In the genomic region with DNA sequence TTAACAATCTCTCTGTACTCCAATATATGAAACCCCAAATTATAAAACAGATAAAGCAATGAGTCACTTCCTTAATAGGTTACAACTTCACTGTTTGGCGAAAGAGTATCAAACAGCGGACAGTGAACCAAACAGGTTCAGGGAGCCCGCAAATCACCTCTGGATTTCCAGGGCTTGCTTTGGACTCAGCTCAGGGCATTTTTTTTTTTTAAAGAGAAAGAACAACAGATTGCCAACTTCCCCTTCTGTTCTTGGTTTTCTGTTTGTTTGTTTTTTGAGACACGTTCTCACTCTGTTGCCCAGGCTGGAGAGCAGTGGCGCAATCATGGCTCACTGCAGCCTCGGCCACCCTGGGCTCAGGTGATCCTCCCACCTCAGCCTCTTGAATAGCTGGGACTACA, we compare ENCODE assay signal across 18 cellular contexts. TPM values are rescaled to one million over a fixed set of nuclear protein-coding genes. Genes with fewer than 3 reads are reported as not detected.
A peak's percentile ranks its signal among the peaks of the same experiment; 100 is the strongest.
DNase-seq lines count a peak whose midpoint lies in the region; ATAC-seq, FAIRE-seq and TF ChIP-seq lines count a peak whose summit lies in the region.
"Had no signal": no experiment of that assay in that cellular context is flagged by ENCODE, and none has a peak within 500 bp of the region (broad histone marks: within the 10 kb centered on the region; RNA-seq: fewer than 3 reads in every experiment).

No MANE protein-coding gene starts in this region.

- BruUV-seq in MCF 10A (replicated peaks; lab: Mats Ljungman, UMichigan): no TSS peak

- H3K27ac Mint-ChIP-seq in MCF 10A (ENCODE audit: low read depth, unreplicated experiment): no peak overlapping the region

- FAIRE-seq in RCC 7860 (lab: Jason Lieb, UNC): no peak
- FAIRE-seq: A549 had no signal

- H3K4me3 Mint-ChIP-seq in MCF 10A (ENCODE audit: unreplicated experiment): no peak overlapping the region
- H3K4me3 Mint-ChIP-seq: CD4-positive, CD25-positive, alpha-beta regulatory T cell had no signal

- DNase-seq in MCF 10A (ENCODE audit: unreplicated experiment) (peak; percentile 38), breast epithelium (ENCODE audit: low spot score in 2 of 2) (no peak), OCI-M1 (lab: John Stamatoyannopoulos, UW) (peak; percentile 23), left colon (no peak), upper lobe of left lung (peak; percentile 21 to 31), activated gamma-delta T cell treated with Interleukin-2 at 50 U/mL for 16 hours (no peak), RCC 7860 (ENCODE audit: low spot score) (no peak), NCI-H187 treated with DMSO at 0.1 percent for 48 hours (lab: John Stamatoyannopoulos, UW) (no peak)
- DNase-seq: CD4-positive, CD25-positive, alpha-beta regulatory T cell; DMS79 treated with DMSO at 0.1 percent for 48 hours; GF-D8; GOT3; KBM-7; NCI-H1417; NCI-H2029 treated with DMSO at 0.1 percent for 48 hours; NCI-H524 had no signal

- CTCF ChIA-PET in MCF 10A (lab: Yijun Ruan, JAX): interaction anchor here (0.6 to 1.3 kb wide), 4 partner anchors 12 to 46 kb away, joined by 3 to 4 read pairs (median 4); no protein-coding TSS in a partner anchor

- H3K27me3 ChIP-seq in breast epithelium: no peaks in the 10 kb centered on the region
- H3K27me3 ChIP-seq in upper lobe of left lung: no peaks in the 10 kb centered on the region

- TF ChIP-seq POLR2A in breast epithelium (IDR thresholded peaks at IDR 0.05) (no peak), upper lobe of left lung (IDR thresholded peaks at IDR 0.05) (no peak)

- WGBS in upper lobe of left lung, 2 donors: 65 to 73% methylated on average over 6 of the region's 6 CpGs

- H3K27me3 Mint-ChIP-seq in MCF 10A (ENCODE audit: insufficient read depth, unreplicated experiment): no peaks in the 10 kb centered on the region
- H3K27me3 Mint-ChIP-seq: CD4-positive, CD25-positive, alpha-beta regulatory T cell had no signal

- ATAC-seq in left colon (peak; percentile 65), upper lobe of left lung (ENCODE audit: low FRiP score in 2 of 2) (no peak)
- ATAC-seq: A549 had no signal

- H3K27ac ChIP-seq in breast epithelium (no peak overlapping the region), upper lobe of left lung (no peak overlapping the region)
- H3K27ac ChIP-seq: A549, SK-N-MC had no signal

- H3K4me1 ChIP-seq in breast epithelium: no peaks in the 10 kb centered on the region
- H3K4me1 ChIP-seq in upper lobe of left lung: no peaks in the 10 kb centered on the region
- H3K4me1 ChIP-seq: A549 had no signal

- H3K9me3 Mint-ChIP-seq in MCF 10A (ENCODE audit: unreplicated experiment): peaks cover 8% of the 10 kb centered on the region
- H3K9me3 Mint-ChIP-seq: CD4-positive, CD25-positive, alpha-beta regulatory T cell had no signal

- no peaks in the 10 kb centered on the region for H3K36me3 Mint-ChIP-seq in MCF 10A (ENCODE audit: insufficient read depth, unreplicated experiment)
- H3K36me3 Mint-ChIP-seq: CD4-positive, CD25-positive, alpha-beta regulatory T cell had no signal

- H3K36me3 ChIP-seq in breast epithelium (no peaks in the 10 kb centered on the region), upper lobe of left lung (no peaks in the 10 kb centered on the region)

- intact Hi-C loops in MCF 10A (cut with micrococcal nuclease) (no loop called here), breast epithelium (cut with DNase I; ENCODE audit: low total_unique reads) (no loop called here), left colon (cut with DNase I, micrococcal nuclease) (no loop called here)

- H3K4me1 Mint-ChIP-seq in MCF 10A (ENCODE audit: insufficient read depth, unreplicated experiment): no peaks in the 10 kb centered on the region
- H3K4me1 Mint-ChIP-seq: CD4-positive, CD25-positive, alpha-beta regulatory T cell had no signal

- POLR2A ChIA-PET in MCF 10A (lab: Yijun Ruan, JAX): interaction anchor here (0.6 kb wide), 2 partner anchors 9 to 19 kb away, joined by 3 read pairs; no protein-coding TSS in a partner anchor

- H3K9me3 ChIP-seq in breast epithelium: no peaks in the 10 kb centered on the region
- H3K9me3 ChIP-seq in upper lobe of left lung: no peaks in the 10 kb centered on the region
- H3K9me3 ChIP-seq: A549 had no signal

- TF ChIP-seq EP300 in upper lobe of left lung (IDR thresholded peaks at IDR 0.05): no peak

- TF ChIP-seq CTCF in MCF 10A (IDR thresholded peaks at IDR 0.05; ENCODE audit: unreplicated experiment): no peak
- TF ChIP-seq CTCF in breast epithelium (IDR thresholded peaks at IDR 0.05): no peak
- TF ChIP-seq CTCF in upper lobe of left lung (IDR thresholded peaks at IDR 0.05): no peak

- H3K4me3 ChIP-seq in breast epithelium: no peak overlapping the region
- H3K4me3 ChIP-seq in upper lobe of left lung: no peak overlapping the region
- H3K4me3 ChIP-seq: A549, SK-N-MC had no signal

RNA-seq across cellular contexts. Expression of gene ABCB11, which starts 52.7 kb away (rescaled TPM):
- 0.05 TPM in 1 of 2 replicates, not detected in the other for total RNA-seq in MCF 10A (2022)
- total RNA-seq in breast epithelium: 10 to 100 TPM in 1 of 3 donors, under 1 TPM in 2; under 0.01 to 18.4 (median 0.66) TPM
- total RNA-seq in left colon: 1 to 10 TPM; 4.1 TPM
- total RNA-seq in upper lobe of left lung: 1 to 10 TPM in 1 of 6 donors, under 1 TPM in 1, not detected in 4; 0.03 to 3.6 TPM
- total RNA-seq: CD4-positive, CD25-positive, alpha-beta regulatory T cell had no signal

Comparison
In these comparisons a context has a peak if more than half of its experiments do, and no peak if none do; other contexts are left out.
1. DNase-seq: peak in MCF 10A (single experiment), OCI-M1 (single experiment) and upper lobe of left lung (2 of 2); none in breast epithelium (0 of 2), left colon (0 of 2), activated gamma-delta T cell treated with Interleukin-2 at 50 U/mL for 16 hours (single experiment), RCC 7860 (single experiment) and NCI-H187 treated with DMSO at 0.1 percent for 48 hours (single experiment).